In the genomic region with DNA sequence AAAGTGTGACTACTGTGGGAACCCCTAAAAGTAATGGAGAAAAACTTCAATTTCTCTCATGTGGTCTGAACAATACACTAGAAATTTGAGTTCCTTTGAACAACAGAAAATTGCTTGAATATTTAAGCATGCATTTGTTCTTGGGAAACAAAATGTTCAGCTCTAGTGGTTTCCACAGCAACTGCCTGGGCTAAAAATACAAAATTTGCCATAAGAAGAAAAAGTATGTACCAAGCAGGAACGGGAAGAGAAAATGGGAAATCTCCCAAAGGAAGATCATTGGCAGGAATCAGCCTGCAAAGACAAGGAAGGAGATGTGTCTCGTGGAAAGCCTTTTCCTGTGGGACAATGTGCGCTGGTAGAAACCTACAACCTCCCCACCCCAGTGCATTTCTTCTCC, we compare ENCODE assay signal across 17 cellular contexts.
DNase-seq lines count a peak whose midpoint lies in the region; ATAC-seq and TF ChIP-seq lines count a peak whose summit lies in the region.
"Had no signal": no experiment of that assay in that cellular context is flagged by ENCODE, and none has a peak within 500 bp of the region (broad histone marks: within the 10 kb centered on the region; RNA-seq: fewer than 3 reads in every experiment).

No MANE protein-coding gene starts in this region.

- H3K27me3 Mint-ChIP-seq in brain (peaks cover 14% of the 10 kb centered on the region), HFFc6 (ENCODE audit: insufficient read depth) (peaks cover 4% of the 10 kb centered on the region)
- peaks cover 13% of the 10 kb centered on the region for H3K27me3 Mint-ChIP-seq in activated T-helper 17 cell treated with anti-CD3 and anti-CD28 coated beads, Interleukin-2, amount 50 U/mL, for 72 hours

- H3K9me3 ChIP-seq in sigmoid colon = no peaks in the 10 kb centered on the region

- H3K36me3 Mint-ChIP-seq in brain (no peaks in the 10 kb centered on the region), HFFc6 (ENCODE audit: low read depth) (no peaks in the 10 kb centered on the region)
- no peaks in the 10 kb centered on the region for H3K36me3 Mint-ChIP-seq in activated T-helper 17 cell treated with anti-CD3 and anti-CD28 coated beads, Interleukin-2, amount 50 U/mL, for 72 hours (ENCODE audit: low read depth)
- H3K36me3 Mint-ChIP-seq: CD14-positive monocyte had no signal

- no peak for TF ChIP-seq EP300 in sigmoid colon (IDR thresholded peaks at IDR 0.05)

- H3K27ac Mint-ChIP-seq in brain (peak overlapping the region in 3 of 5 experiments; percentile 45 to 85 (median 79)), HFFc6 (no peak overlapping the region)
- no peak overlapping the region for H3K27ac Mint-ChIP-seq in activated T-helper 17 cell treated with anti-CD3 and anti-CD28 coated beads, Interleukin-2, amount 50 U/mL, for 72 hours
- H3K27ac Mint-ChIP-seq: B cell; CD14-positive monocyte; CD8-positive, alpha-beta memory T cell had no signal

- intact Hi-C loops in sigmoid colon (cut with DNase I) = no loop called here

- H3K36me3 ChIP-seq in sigmoid colon = no peaks in the 10 kb centered on the region

- H3K4me3 ChIP-seq in sigmoid colon = no peak overlapping the region
- H3K4me3 ChIP-seq: SK-N-MC had no signal

- DNase-seq in inferior parietal cortex (ENCODE audit: extremely low spot score) (peak; percentile 66), superior temporal gyrus (ENCODE audit: extremely low spot score) (peak; percentile 74), NCI-H69 (lab: John Stamatoyannopoulos, UW) (no peak), HFFc6 (no peak), sigmoid colon (no peak)
- DNase-seq: CD8-positive, alpha-beta memory T cell; NCI-H1092 treated with DMSO at 0.1 percent for 48 hours; NCI-H1436; NCI-H187; NCI-H524; NCI-H774; SIG-M5 had no signal

- no peak overlapping the region for H3K27ac ChIP-seq in sigmoid colon
- H3K27ac ChIP-seq: SK-N-MC had no signal

- H3K4me1 Mint-ChIP-seq in brain (peaks cover 53% of the 10 kb centered on the region), HFFc6 (ENCODE audit: low read depth) (no peaks in the 10 kb centered on the region)
- no peaks in the 10 kb centered on the region for H3K4me1 Mint-ChIP-seq in activated T-helper 17 cell treated with anti-CD3 and anti-CD28 coated beads, Interleukin-2, amount 50 U/mL, for 72 hours
- H3K4me1 Mint-ChIP-seq: B cell; CD14-positive monocyte; CD8-positive, alpha-beta memory T cell had no signal

- ATAC-seq in activated T-helper 17 cell treated with anti-CD3 and anti-CD28 coated beads, Interleukin-2, amount 50 U/mL, for 72 hours (replicated peaks) = no peak

- no peaks in the 10 kb centered on the region for H3K27me3 ChIP-seq in sigmoid colon

- no peak for TF ChIP-seq POLR2A in sigmoid colon (IDR thresholded peaks at IDR 0.05)

- TF ChIP-seq CTCF in brain (conservative IDR thresholded peaks at IDR 0.05) (no peak), HFFc6 (IDR thresholded peaks at IDR 0.05) (no peak), sigmoid colon (IDR thresholded peaks at IDR 0.05) (no peak)

- H3K4me1 ChIP-seq in sigmoid colon = no peaks in the 10 kb centered on the region

- H3K4me3 Mint-ChIP-seq in brain (peak overlapping the region in 1 of 5 experiments; percentile 30), HFFc6 (no peak overlapping the region)
- no peak overlapping the region for H3K4me3 Mint-ChIP-seq in activated T-helper 17 cell treated with anti-CD3 and anti-CD28 coated beads, Interleukin-2, amount 50 U/mL, for 72 hours
- H3K4me3 Mint-ChIP-seq: B cell; CD14-positive monocyte; CD8-positive, alpha-beta memory T cell had no signal

- 83 to 96% methylated on average over 3 of the region's 3 CpGs for WGBS in sigmoid colon, 2 donors

- H3K9me3 Mint-ChIP-seq in brain (peaks cover 4 to 17% (median 8%) of the 10 kb centered on the region in 5 experiments), HFFc6 (peaks cover 24% of the 10 kb centered on the region)
- H3K9me3 Mint-ChIP-seq in activated T-helper 17 cell treated with anti-CD3 and anti-CD28 coated beads, Interleukin-2, amount 50 U/mL, for 72 hours = no peaks in the 10 kb centered on the region

Comparison
In these comparisons a context has a peak if more than half of its experiments do, and no peak if none do; other contexts are left out.
1. H3K27ac Mint-ChIP-seq: peak in brain (3 of 5); none in activated T-helper 17 cell treated with anti-CD3 and anti-CD28 coated beads, Interleukin-2, amount 50 U/mL, for 72 hours (single experiment) and HFFc6 (single experiment).
2. DNase-seq: peak in inferior parietal cortex (single experiment) and superior temporal gyrus (single experiment); none in NCI-H69 (single experiment), HFFc6 (single experiment) and sigmoid colon (single experiment).